In the genomic region with DNA sequence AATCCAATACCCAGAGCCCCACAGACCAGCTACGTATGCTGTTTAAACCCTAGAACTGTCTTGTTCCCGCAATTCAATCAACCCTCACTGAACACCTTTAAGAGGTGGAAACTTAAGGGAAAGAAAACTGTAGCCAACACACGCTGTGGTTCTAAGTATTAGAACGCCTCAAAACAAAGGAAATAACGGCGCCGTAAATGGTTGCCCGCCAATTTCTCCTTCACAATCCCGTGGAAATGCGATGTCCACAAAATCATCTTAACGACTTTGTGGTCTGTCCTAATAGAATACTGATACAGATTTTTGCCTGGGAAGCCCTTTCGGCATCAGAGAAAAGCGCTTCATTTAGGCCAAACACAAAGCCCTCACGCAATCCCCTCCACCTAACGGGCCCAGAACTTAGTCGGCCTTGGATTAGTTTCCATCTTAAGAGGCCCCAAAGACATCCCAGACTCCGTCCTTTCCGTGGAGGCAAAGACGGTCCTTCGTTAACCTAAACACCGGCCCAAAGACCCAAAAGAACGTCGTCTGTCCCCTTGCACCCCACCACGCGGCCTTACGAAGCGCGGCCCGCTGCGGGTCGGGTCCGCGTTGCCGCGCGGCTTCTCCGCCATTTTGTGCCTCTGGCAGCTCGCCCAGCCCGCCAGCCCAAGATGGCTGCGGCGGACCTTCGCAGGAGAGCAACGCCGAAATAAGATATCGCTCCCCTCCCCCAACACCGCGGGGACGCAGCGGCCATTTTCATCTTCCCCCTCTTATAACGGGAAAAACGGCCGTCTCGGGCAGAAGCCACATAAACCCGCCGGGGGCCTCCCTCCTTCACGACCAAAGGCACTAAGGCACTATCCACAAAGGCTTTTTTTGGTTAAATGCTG, we compare ENCODE assay signal across 1 cellular context.
A peak's percentile ranks its signal among the peaks of the same experiment; 100 is the strongest.
TF ChIP-seq lines count a peak whose summit lies in the region.

No MANE protein-coding gene starts in this region.

TF ChIP-seq in HepG2, 621 proteins besides CTCF, POLR2A, EP300 and RAD21 (continued from another document and continues in another):
- TF ChIP-seq, protein P1, sequence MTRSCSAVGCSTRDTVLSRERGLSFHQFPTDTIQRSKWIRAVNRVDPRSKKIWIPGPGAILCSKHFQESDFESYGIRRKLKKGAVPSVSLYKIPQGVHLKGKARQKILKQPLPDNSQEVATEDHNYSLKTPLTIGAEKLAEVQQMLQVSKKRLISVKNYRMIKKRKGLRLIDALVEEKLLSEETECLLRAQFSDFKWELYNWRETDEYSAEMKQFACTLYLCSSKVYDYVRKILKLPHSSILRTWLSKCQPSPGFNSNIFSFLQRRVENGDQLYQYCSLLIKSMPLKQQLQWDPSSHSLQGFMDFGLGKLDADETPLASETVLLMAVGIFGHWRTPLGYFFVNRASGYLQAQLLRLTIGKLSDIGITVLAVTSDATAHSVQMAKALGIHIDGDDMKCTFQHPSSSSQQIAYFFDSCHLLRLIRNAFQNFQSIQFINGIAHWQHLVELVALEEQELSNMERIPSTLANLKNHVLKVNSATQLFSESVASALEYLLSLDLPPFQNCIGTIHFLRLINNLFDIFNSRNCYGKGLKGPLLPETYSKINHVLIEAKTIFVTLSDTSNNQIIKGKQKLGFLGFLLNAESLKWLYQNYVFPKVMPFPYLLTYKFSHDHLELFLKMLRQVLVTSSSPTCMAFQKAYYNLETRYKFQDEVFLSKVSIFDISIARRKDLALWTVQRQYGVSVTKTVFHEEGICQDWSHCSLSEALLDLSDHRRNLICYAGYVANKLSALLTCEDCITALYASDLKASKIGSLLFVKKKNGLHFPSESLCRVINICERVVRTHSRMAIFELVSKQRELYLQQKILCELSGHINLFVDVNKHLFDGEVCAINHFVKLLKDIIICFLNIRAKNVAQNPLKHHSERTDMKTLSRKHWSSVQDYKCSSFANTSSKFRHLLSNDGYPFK (CRISPR knock-in tag; IDR thresholded peaks at IDR 0.05; ENCODE audit: borderline replicate concordance), result peak; percentile 62
- TF ChIP-seq AGO2 (optimal IDR thresholded peaks at IDR 0.05; ENCODE audit: low read depth, low read length) (peak; percentile 99), FOXC1 (CRISPR knock-in tag; IDR thresholded peaks at IDR 0.05; ENCODE audit: borderline replicate concordance) (no peak), SOX6 (IDR thresholded peaks at IDR 0.05) (no peak), SOX6 (CRISPR knock-in tag; IDR thresholded peaks at IDR 0.05) (no peak), RBM22 (optimal IDR thresholded peaks at IDR 0.05; ENCODE audit: low read length) (peak; percentile 8), ZNF564 (CRISPR knock-in tag; IDR thresholded peaks at IDR 0.05) (0 out of 2 replicates have a peak, but pooled peaks have one; percentile 16), ZNF605 (CRISPR knock-in tag; IDR thresholded peaks at IDR 0.05) (peak; percentile 10; the same call in 1 of the 2 replicates), HOXA3 (CRISPR knock-in tag; IDR thresholded peaks at IDR 0.05) (peak; percentile 97), ZBTB21 (CRISPR knock-in tag; IDR thresholded peaks at IDR 0.05) (0 out of 2 replicates have a peak, but pooled peaks have one; percentile 22), ZNF792 (CRISPR knock-in tag; IDR thresholded peaks at IDR 0.05) (no peak; the same call in 1 of the 2 replicates), ZNF615 (CRISPR knock-in tag; IDR thresholded peaks at IDR 0.05; ENCODE audit: borderline replicate concordance) (0 out of 2 replicates have a peak, but pooled peaks have one; percentile 23), KDM5A (IDR thresholded peaks at IDR 0.05; ENCODE audit: borderline replicate concordance, low read length) (peak; percentile 26; the same call in 1 of the 2 replicates), MLLT10 (CRISPR knock-in tag; IDR thresholded peaks at IDR 0.05) (0 out of 2 replicates have a peak, but pooled peaks have one; percentile 52), PRPF4 (IDR thresholded peaks at IDR 0.05; ENCODE audit: low read depth, low read length, poor library complexity, severe bottlenecking) (peak; percentile 35), ZNF33A (CRISPR knock-in tag; IDR thresholded peaks at IDR 0.05; ENCODE audit: borderline replicate concordance) (0 out of 2 replicates have a peak, but pooled peaks have one; percentile 44), CHD2 (IDR thresholded peaks at IDR 0.05; ENCODE audit: low read depth, low read length) (peak; percentile 65; the same call in 1 of the 2 replicates), ZNF713 (CRISPR knock-in tag; IDR thresholded peaks at IDR 0.05) (no peak), RARG (CRISPR knock-in tag; IDR thresholded peaks at IDR 0.05; ENCODE audit: low read depth) (peak; percentile 95; the same call in 1 of the 2 replicates), ARNT2 (CRISPR knock-in tag; IDR thresholded peaks at IDR 0.05; ENCODE audit: low read depth) (0 out of 2 replicates have a peak, but pooled peaks have one; percentile 17), THYN1 (CRISPR knock-in tag; IDR thresholded peaks at IDR 0.05; ENCODE audit: borderline replicate concordance, low read depth) (no peak), PITX1 (CRISPR knock-in tag; IDR thresholded peaks at IDR 0.05) (0 out of 2 replicates have a peak, but pooled peaks have one; percentile 2), ZNF607 (CRISPR knock-in tag; IDR thresholded peaks at IDR 0.05; ENCODE audit: borderline replicate concordance) (peak; percentile 19; the same call in 1 of the 2 replicates), ZNF235 (CRISPR knock-in tag; IDR thresholded peaks at IDR 0.05; ENCODE audit: borderline replicate concordance) (0 out of 2 replicates have a peak, but pooled peaks have one; percentile 8), ZNF331 (CRISPR knock-in tag; IDR thresholded peaks at IDR 0.05) (no peak), POLR2AphosphoS5 (IDR thresholded peaks at IDR 0.05; ENCODE audit: low read depth, low read length) (peak; percentile 6; the same call in 1 of the 2 replicates), ZBTB20 (CRISPR knock-in tag; IDR thresholded peaks at IDR 0.05; ENCODE audit: borderline replicate concordance, low read depth) (peak; percentile 63; the same call in 1 of the 2 replicates), NR2F6 (IDR thresholded peaks at IDR 0.05) (no peak), NR2F6 (CRISPR knock-in tag; IDR thresholded peaks at IDR 0.05) (0 out of 2 replicates have a peak, but pooled peaks have one; percentile 7), ELF4 (CRISPR knock-in tag; IDR thresholded peaks at IDR 0.05; ENCODE audit: borderline replicate concordance) (no peak; the same call in 1 of the 2 replicates), ZNF3 (CRISPR knock-in tag; IDR thresholded peaks at IDR 0.05) (0 out of 2 replicates have a peak, but pooled peaks have one; percentile 8), RNF2 (conservative IDR thresholded peaks at IDR 0.05; ENCODE audit: low read depth) (no peak), KMT2A (CRISPR knock-in tag; IDR thresholded peaks at IDR 0.05) (peak; percentile 57), CREB1 (IDR thresholded peaks at IDR 0.05) (no peak), CREB1 (CRISPR knock-in tag; IDR thresholded peaks at IDR 0.05) (peak; percentile 11; the same call in 1 of the 2 replicates), HNF4G (IDR thresholded peaks at IDR 0.05; ENCODE audit: borderline replicate concordance, low read depth, low read length) (no peak), HNF4G (CRISPR knock-in tag; IDR thresholded peaks at IDR 0.05; ENCODE audit: borderline replicate concordance, low read depth) (no peak), ZSCAN9 (CRISPR knock-in tag; IDR thresholded peaks at IDR 0.05; ENCODE audit: borderline replicate concordance) (no peak), TAF1 (CRISPR knock-in tag; IDR thresholded peaks at IDR 0.05) (peak; percentile 67; the same call in 1 of the 2 replicates), ZNF562 (CRISPR knock-in tag; IDR thresholded peaks at IDR 0.05; ENCODE audit: borderline replicate concordance) (no peak), ZSCAN31 (CRISPR knock-in tag; IDR thresholded peaks at IDR 0.05; ENCODE audit: low read depth) (peak; percentile 25; the same call in 1 of the 2 replicates), ZFX (CRISPR knock-in tag; IDR thresholded peaks at IDR 0.05; ENCODE audit: low read depth) (peak; percentile 73; the same call in 1 of the 2 replicates), ZNF383 (CRISPR knock-in tag; IDR thresholded peaks at IDR 0.05; ENCODE audit: borderline replicate concordance) (no peak; the same call in 1 of the 2 replicates), RAD51 (IDR thresholded peaks at IDR 0.05; ENCODE audit: borderline replicate concordance) (no peak)
- TF ChIP-seq, protein P2, sequence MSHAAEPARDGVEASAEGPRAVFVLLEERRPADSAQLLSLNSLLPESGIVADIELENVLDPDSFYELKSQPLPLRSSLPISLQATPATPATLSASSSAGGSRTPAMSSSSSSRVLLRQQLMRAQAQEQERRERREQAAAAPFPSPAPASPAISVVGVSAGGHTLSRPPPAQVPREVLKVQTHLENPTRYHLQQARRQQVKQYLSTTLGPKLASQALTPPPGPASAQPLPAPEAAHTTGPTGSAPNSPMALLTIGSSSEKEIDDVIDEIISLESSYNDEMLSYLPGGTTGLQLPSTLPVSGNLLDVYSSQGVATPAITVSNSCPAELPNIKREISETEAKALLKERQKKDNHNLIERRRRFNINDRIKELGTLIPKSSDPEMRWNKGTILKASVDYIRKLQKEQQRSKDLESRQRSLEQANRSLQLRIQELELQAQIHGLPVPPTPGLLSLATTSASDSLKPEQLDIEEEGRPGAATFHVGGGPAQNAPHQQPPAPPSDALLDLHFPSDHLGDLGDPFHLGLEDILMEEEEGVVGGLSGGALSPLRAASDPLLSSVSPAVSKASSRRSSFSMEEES (CRISPR knock-in tag; IDR thresholded peaks at IDR 0.05), result no peak
- TF ChIP-seq, protein P3, sequence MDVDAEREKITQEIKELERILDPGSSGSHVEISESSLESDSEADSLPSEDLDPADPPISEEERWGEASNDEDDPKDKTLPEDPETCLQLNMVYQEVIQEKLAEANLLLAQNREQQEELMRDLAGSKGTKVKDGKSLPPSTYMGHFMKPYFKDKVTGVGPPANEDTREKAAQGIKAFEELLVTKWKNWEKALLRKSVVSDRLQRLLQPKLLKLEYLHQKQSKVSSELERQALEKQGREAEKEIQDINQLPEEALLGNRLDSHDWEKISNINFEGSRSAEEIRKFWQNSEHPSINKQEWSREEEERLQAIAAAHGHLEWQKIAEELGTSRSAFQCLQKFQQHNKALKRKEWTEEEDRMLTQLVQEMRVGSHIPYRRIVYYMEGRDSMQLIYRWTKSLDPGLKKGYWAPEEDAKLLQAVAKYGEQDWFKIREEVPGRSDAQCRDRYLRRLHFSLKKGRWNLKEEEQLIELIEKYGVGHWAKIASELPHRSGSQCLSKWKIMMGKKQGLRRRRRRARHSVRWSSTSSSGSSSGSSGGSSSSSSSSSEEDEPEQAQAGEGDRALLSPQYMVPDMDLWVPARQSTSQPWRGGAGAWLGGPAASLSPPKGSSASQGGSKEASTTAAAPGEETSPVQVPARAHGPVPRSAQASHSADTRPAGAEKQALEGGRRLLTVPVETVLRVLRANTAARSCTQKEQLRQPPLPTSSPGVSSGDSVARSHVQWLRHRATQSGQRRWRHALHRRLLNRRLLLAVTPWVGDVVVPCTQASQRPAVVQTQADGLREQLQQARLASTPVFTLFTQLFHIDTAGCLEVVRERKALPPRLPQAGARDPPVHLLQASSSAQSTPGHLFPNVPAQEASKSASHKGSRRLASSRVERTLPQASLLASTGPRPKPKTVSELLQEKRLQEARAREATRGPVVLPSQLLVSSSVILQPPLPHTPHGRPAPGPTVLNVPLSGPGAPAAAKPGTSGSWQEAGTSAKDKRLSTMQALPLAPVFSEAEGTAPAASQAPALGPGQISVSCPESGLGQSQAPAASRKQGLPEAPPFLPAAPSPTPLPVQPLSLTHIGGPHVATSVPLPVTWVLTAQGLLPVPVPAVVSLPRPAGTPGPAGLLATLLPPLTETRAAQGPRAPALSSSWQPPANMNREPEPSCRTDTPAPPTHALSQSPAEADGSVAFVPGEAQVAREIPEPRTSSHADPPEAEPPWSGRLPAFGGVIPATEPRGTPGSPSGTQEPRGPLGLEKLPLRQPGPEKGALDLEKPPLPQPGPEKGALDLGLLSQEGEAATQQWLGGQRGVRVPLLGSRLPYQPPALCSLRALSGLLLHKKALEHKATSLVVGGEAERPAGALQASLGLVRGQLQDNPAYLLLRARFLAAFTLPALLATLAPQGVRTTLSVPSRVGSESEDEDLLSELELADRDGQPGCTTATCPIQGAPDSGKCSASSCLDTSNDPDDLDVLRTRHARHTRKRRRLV (CRISPR knock-in tag; IDR thresholded peaks at IDR 0.05), result 0 out of 2 replicates have a peak, but pooled peaks have one; percentile 2
- TF ChIP-seq, protein P4, sequence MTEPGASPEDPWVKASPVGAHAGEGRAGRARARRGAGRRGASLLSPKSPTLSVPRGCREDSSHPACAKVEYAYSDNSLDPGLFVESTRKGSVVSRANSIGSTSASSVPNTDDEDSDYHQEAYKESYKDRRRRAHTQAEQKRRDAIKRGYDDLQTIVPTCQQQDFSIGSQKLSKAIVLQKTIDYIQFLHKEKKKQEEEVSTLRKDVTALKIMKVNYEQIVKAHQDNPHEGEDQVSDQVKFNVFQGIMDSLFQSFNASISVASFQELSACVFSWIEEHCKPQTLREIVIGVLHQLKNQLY (CRISPR knock-in tag; IDR thresholded peaks at IDR 0.05), result no peak
- TF ChIP-seq, protein P5, sequence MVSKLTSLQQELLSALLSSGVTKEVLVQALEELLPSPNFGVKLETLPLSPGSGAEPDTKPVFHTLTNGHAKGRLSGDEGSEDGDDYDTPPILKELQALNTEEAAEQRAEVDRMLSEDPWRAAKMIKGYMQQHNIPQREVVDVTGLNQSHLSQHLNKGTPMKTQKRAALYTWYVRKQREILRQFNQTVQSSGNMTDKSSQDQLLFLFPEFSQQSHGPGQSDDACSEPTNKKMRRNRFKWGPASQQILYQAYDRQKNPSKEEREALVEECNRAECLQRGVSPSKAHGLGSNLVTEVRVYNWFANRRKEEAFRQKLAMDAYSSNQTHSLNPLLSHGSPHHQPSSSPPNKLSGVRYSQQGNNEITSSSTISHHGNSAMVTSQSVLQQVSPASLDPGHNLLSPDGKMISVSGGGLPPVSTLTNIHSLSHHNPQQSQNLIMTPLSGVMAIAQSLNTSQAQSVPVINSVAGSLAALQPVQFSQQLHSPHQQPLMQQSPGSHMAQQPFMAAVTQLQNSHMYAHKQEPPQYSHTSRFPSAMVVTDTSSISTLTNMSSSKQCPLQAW (CRISPR knock-in tag; IDR thresholded peaks at IDR 0.05), result no peak
- TF ChIP-seq, protein P6, sequence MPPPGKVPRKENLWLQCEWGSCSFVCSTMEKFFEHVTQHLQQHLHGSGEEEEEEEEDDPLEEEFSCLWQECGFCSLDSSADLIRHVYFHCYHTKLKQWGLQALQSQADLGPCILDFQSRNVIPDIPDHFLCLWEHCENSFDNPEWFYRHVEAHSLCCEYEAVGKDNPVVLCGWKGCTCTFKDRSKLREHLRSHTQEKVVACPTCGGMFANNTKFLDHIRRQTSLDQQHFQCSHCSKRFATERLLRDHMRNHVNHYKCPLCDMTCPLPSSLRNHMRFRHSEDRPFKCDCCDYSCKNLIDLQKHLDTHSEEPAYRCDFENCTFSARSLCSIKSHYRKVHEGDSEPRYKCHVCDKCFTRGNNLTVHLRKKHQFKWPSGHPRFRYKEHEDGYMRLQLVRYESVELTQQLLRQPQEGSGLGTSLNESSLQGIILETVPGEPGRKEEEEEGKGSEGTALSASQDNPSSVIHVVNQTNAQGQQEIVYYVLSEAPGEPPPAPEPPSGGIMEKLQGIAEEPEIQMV (CRISPR knock-in tag; IDR thresholded peaks at IDR 0.05; ENCODE audit: low read depth), result peak; percentile 72
- TF ChIP-seq, protein P7, sequence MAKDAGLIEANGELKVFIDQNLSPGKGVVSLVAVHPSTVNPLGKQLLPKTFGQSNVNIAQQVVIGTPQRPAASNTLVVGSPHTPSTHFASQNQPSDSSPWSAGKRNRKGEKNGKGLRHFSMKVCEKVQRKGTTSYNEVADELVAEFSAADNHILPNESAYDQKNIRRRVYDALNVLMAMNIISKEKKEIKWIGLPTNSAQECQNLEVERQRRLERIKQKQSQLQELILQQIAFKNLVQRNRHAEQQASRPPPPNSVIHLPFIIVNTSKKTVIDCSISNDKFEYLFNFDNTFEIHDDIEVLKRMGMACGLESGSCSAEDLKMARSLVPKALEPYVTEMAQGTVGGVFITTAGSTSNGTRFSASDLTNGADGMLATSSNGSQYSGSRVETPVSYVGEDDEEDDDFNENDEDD (CRISPR knock-in tag; IDR thresholded peaks at IDR 0.05; ENCODE audit: borderline replicate concordance), result peak; percentile 29; the same call in 1 of the 2 replicates
